Comparison of ENCODE assay signal across 17 cellular contexts in the genomic region with DNA sequence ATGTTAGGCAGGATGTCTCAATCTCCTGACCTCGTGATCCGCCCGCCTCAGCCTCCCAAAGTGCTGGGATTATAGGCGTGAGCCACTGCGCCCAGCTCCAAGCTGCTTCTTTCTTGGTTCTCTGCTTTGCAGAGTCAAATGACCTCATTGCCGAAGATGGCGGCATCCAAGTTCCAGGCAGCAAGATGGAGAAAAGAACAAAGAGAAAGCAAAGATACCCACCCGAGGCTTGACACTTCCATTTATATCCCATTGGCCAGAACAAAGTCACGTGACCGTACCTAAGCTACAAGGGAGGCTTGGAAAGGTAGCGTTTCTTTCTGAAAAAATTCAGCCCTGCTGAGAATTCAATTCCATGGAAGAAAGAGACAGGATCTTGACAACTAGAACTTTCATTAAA.
A peak's percentile ranks its signal among the peaks of the same experiment; 100 is the strongest.
DNase-seq lines count a peak whose midpoint lies in the region; ATAC-seq and TF ChIP-seq lines count a peak whose summit lies in the region.
"Had no signal": no experiment of that assay in that cellular context is flagged by ENCODE, and none has a peak within 500 bp of the region (broad histone marks: within the 10 kb centered on the region; RNA-seq: fewer than 3 reads in every experiment).

No MANE protein-coding gene starts in this region.

- H3K4me1 Mint-ChIP-seq in CD4-positive, alpha-beta memory T cell = no peaks in the 10 kb centered on the region
- H3K4me1 Mint-ChIP-seq: activated B cell treated with CpG ODN at 0.5 μM for 24 hours; stimulated activated memory B cell treated with anti-CD40 and anti-IgM and Interleukin-4, amounts not matched to agents 10 μg/mL and 1 μg/mL and 100 μg/mL, for 72 hours; T-cell had no signal

- no peaks in the 10 kb centered on the region for H3K9me3 Mint-ChIP-seq in CD4-positive, alpha-beta memory T cell
- H3K9me3 Mint-ChIP-seq: activated B cell treated with CpG ODN at 0.5 μM for 24 hours; stimulated activated memory B cell treated with anti-CD40 and anti-IgM and Interleukin-4, amounts not matched to agents 10 μg/mL and 1 μg/mL and 100 μg/mL, for 72 hours; T-cell had no signal

- H3K27me3 Mint-ChIP-seq in CD4-positive, alpha-beta memory T cell = peaks cover 0 to 3% of the 10 kb centered on the region in 2 donors
- H3K27me3 Mint-ChIP-seq: activated B cell treated with CpG ODN at 0.5 μM for 24 hours; stimulated activated memory B cell treated with anti-CD40 and anti-IgM and Interleukin-4, amounts not matched to agents 10 μg/mL and 1 μg/mL and 100 μg/mL, for 72 hours; T-cell had no signal

- POLR2A ChIA-PET in AG04450 (lab: Yijun Ruan, JAX) = interaction anchor here (1.1 kb wide), 1 partner anchor 46 kb away, joined by 3 read pairs; no protein-coding TSS in a partner anchor
- POLR2A ChIA-PET in RWPE1 (lab: Yijun Ruan, JAX; ENCODE audit: low non-redundant PET) = no interaction called here
- POLR2A ChIA-PET in CD4-positive, alpha-beta memory T cell (lab: Charles Lee; ENCODE audit: partially characterized antibody) = no interaction called here

- no peaks in the 10 kb centered on the region for H3K36me3 Mint-ChIP-seq in CD4-positive, alpha-beta memory T cell
- H3K36me3 Mint-ChIP-seq: stimulated activated memory B cell treated with anti-CD40 and anti-IgM and Interleukin-4, amounts not matched to agents 10 μg/mL and 1 μg/mL and 100 μg/mL, for 72 hours; T-cell had no signal

- H4K20me1 ChIP-seq in osteoblast (ENCODE audit: insufficient read depth, low read length) = no peaks in the 10 kb centered on the region

- intact Hi-C loops in CD4-positive, alpha-beta memory T cell (cut with micrococcal nuclease) = no loop called here
- intact Hi-C loops in sciatic nerve (cut with DNase I) = no loop called here

- DNase-seq in AG04450 (ENCODE audit: low read depth, low spot score) (no peak), RWPE1 (ENCODE audit: low spot score) (no peak), osteoblast (ENCODE audit: insufficient read length, low spot score, missing footprints) (no peak), T1000 (lab: John Stamatoyannopoulos, UW) (no peak), sciatic nerve (ENCODE audit: low spot score) (no peak)
- DNase-seq in CD4-positive, alpha-beta memory T cell = no peak
- DNase-seq: activated B cell treated with CpG ODN at 0.5 μM for 24 hours; activated effector memory CD4-positive, alpha-beta T cell treated with anti-CD3 and anti-CD28 coated beads, Interleukin-2, amount 50 U/mL, for 16 hours; cortex of kidney; MV-4-11; NCI-H2107; NCI-H774; T-cell had no signal

- H2AFZ ChIP-seq in osteoblast (ENCODE audit: low read length) = no peak overlapping the region

- H3K9me3 ChIP-seq in AG04450 (ENCODE audit: control insufficient read depth, insufficient read depth, low read length) = no peaks in the 10 kb centered on the region
- no peaks in the 10 kb centered on the region for H3K9me3 ChIP-seq in esophagus (ENCODE audit: control insufficient read depth in 2 of 2, insufficient read depth in 1 of 2, low read depth in 1 of 2, low read length in 1 of 2)
- no peaks in the 10 kb centered on the region for H3K9me3 ChIP-seq in osteoblast (ENCODE audit: low read depth, low read length)
- H3K9me3 ChIP-seq in CD4-positive, alpha-beta memory T cell (ENCODE audit: control insufficient read depth in 1 of 2, low read length in 2 of 2) = no peaks in the 10 kb centered on the region
- H3K9me3 ChIP-seq: vagina had no signal

- no peaks in the 10 kb centered on the region for H3K79me2 ChIP-seq in osteoblast (ENCODE audit: insufficient read depth, low read length)

- H3K4me2 ChIP-seq in osteoblast (ENCODE audit: insufficient read depth, low read length) = no peak overlapping the region

- H3K4me1 ChIP-seq in esophagus (ENCODE audit: control insufficient read depth in 2 of 2, insufficient read depth in 2 of 2, low read length in 1 of 2) = no peaks in the 10 kb centered on the region
- peaks cover 12% of the 10 kb centered on the region for H3K4me1 ChIP-seq in osteoblast (ENCODE audit: insufficient read depth, low read length)
- no peaks in the 10 kb centered on the region for H3K4me1 ChIP-seq in CD4-positive, alpha-beta memory T cell (ENCODE audit: insufficient read depth, low read length)

- H3K4me3 Mint-ChIP-seq in CD4-positive, alpha-beta memory T cell = no peak overlapping the region
- H3K4me3 Mint-ChIP-seq: activated B cell treated with CpG ODN at 0.5 μM for 24 hours; stimulated activated memory B cell treated with anti-CD40 and anti-IgM and Interleukin-4, amounts not matched to agents 10 μg/mL and 1 μg/mL and 100 μg/mL, for 72 hours; T-cell had no signal

- H3K27ac Mint-ChIP-seq in CD4-positive, alpha-beta memory T cell = no peak overlapping the region
- H3K27ac Mint-ChIP-seq: activated B cell treated with CpG ODN at 0.5 μM for 24 hours; stimulated activated memory B cell treated with anti-CD40 and anti-IgM and Interleukin-4, amounts not matched to agents 10 μg/mL and 1 μg/mL and 100 μg/mL, for 72 hours; T-cell had no signal

- H3K36me3 ChIP-seq in esophagus (ENCODE audit: control insufficient read depth in 2 of 2, insufficient read depth in 2 of 2, low read length in 1 of 2) = no peaks in the 10 kb centered on the region
- no peaks in the 10 kb centered on the region for H3K36me3 ChIP-seq in osteoblast (ENCODE audit: insufficient read depth, low read length)
- H3K36me3 ChIP-seq in CD4-positive, alpha-beta memory T cell (ENCODE audit: insufficient read depth, low read length) = no peaks in the 10 kb centered on the region
- H3K36me3 ChIP-seq: vagina had no signal

- CTCF ChIA-PET in AG04450 (lab: Charles Lee) = interaction anchor here (1.7 kb wide), 1 partner anchor 16 kb away, joined by 4 read pairs; no protein-coding TSS in a partner anchor
- CTCF ChIA-PET in RWPE1 (lab: Yijun Ruan, JAX) = interaction anchor here (0.7 to 0.9 kb wide), 2 partner anchors 220 to 285 kb away, joined by 3 read pairs; no protein-coding TSS in a partner anchor
- CTCF ChIA-PET in CD4-positive, alpha-beta memory T cell (lab: Charles Lee; ENCODE audit: partially characterized antibody) = no interaction called here

- peak overlapping the region; percentile 73 for H3K27ac ChIP-seq in AG04450 (ENCODE audit: low read depth, low read length)
- peak overlapping the region; percentile 97 for H3K27ac ChIP-seq in RWPE1
- peak overlapping the region; percentile 28 to 42 for H3K27ac ChIP-seq in esophagus (ENCODE audit: low read depth in 2 of 2, low read length in 1 of 2)
- H3K27ac ChIP-seq in osteoblast (ENCODE audit: low read depth, low read length) = peak overlapping the region; percentile 83
- H3K27ac ChIP-seq in CD4-positive, alpha-beta memory T cell (ENCODE audit: low read depth, low read length) = no peak overlapping the region
- H3K27ac ChIP-seq: vagina had no signal

- no peaks in the 10 kb centered on the region for H3K27me3 ChIP-seq in AG04450 (ENCODE audit: control insufficient read depth, insufficient read depth, low read length)
- no peaks in the 10 kb centered on the region for H3K27me3 ChIP-seq in esophagus (ENCODE audit: control insufficient read depth in 1 of 2, insufficient read depth in 2 of 2, low read length in 2 of 2)
- no peaks in the 10 kb centered on the region for H3K27me3 ChIP-seq in osteoblast (ENCODE audit: insufficient read depth, low read length)
- no peaks in the 10 kb centered on the region for H3K27me3 ChIP-seq in CD4-positive, alpha-beta memory T cell (ENCODE audit: insufficient read depth, low read length)
- H3K27me3 ChIP-seq: vagina had no signal

- TF ChIP-seq CTCF in AG04450 (IDR thresholded peaks at IDR 0.05; ENCODE audit: low read depth, low read length) = no peak
- no peak for TF ChIP-seq CTCF in RWPE1 (conservative IDR thresholded peaks at IDR 0.05; ENCODE audit: low read depth)
- no peak for TF ChIP-seq CTCF in osteoblast (IDR thresholded peaks at IDR 0.05; ENCODE audit: extremely low read depth, low read depth, low read length)

- 90 to 92% methylated on average over 11 of the region's 11 CpGs for WGBS in esophagus, 2 donors

- no peak overlapping the region for H3K4me3 ChIP-seq in AG04450 (ENCODE audit: low read depth, low read length)
- H3K4me3 ChIP-seq in esophagus (ENCODE audit: low read depth in 1 of 2, low read length in 2 of 2) = no peak overlapping the region
- no peak overlapping the region for H3K4me3 ChIP-seq in osteoblast (ENCODE audit: insufficient read depth, low read length)
- no peak overlapping the region for H3K4me3 ChIP-seq in CD4-positive, alpha-beta memory T cell (ENCODE audit: low read length in 2 of 2)
- H3K4me3 ChIP-seq: vagina had no signal

- ATAC-seq in GM21447 (IDR thresholded peaks at IDR 0.05; ENCODE audit: unreplicated experiment) (no peak), sciatic nerve (no peak)
- ATAC-seq: stimulated activated memory B cell treated with anti-CD40 and anti-IgM and Interleukin-4, amounts not matched to agents 10 μg/mL and 1 μg/mL and 100 μg/mL, for 72 hours; T-cell had no signal
